Comparison of ENCODE assay signal across 2 cellular contexts in genomic region chr16:683396-684066, GRCh38.
TF ChIP-seq lines count a peak whose summit lies in the region.

No MANE protein-coding gene starts in this region.

TF ChIP-seq in SK-N-SH, 30 proteins besides CTCF, POLR2A, EP300 and RAD21 (continued from another document):
- TF ChIP-seq IRF3 (IDR thresholded peaks at IDR 0.05; ENCODE audit: low read depth, low read length) (no peak), YY1 (IDR thresholded peaks at IDR 0.05; ENCODE audit: low read depth) (no peak), MEF2A (IDR thresholded peaks at IDR 0.05; ENCODE audit: borderline replicate concordance, low read depth) (no peak), ELF1 (IDR thresholded peaks at IDR 0.05) (no peak; the same call in 1 of the 2 replicates), SIN3A (IDR thresholded peaks at IDR 0.05; ENCODE audit: borderline replicate concordance, low read depth, low read length) (no peak), EZH2phosphoT487 (IDR thresholded peaks at IDR 0.05; ENCODE audit: borderline replicate concordance, low read depth) (no peak), TCF12 (IDR thresholded peaks at IDR 0.05) (no peak), CHD2 (IDR thresholded peaks at IDR 0.05; ENCODE audit: low read length, partially characterized antibody) (no peak), JUND (IDR thresholded peaks at IDR 0.05) (0 out of 2 replicates have a peak, but pooled peaks have one; percentile 3), REST (IDR thresholded peaks at IDR 0.05; ENCODE audit: low read depth, low read length) (no peak), TEAD4 (IDR thresholded peaks at IDR 0.05; ENCODE audit: borderline replicate concordance, insufficient read depth) (no peak), POLR2AphosphoS5 (IDR thresholded peaks at IDR 0.05; ENCODE audit: low read depth, low read length) (peak; percentile 55), FOSL2 (IDR thresholded peaks at IDR 0.05; ENCODE audit: borderline replicate concordance, low read depth) (no peak), NFIC (IDR thresholded peaks at IDR 0.05; ENCODE audit: borderline replicate concordance) (no peak), FOXJ3 (CRISPR knock-in tag; IDR thresholded peaks at IDR 0.05) (no peak), TAF1 (IDR thresholded peaks at IDR 0.05; ENCODE audit: borderline replicate concordance, low read depth, low read length) (no peak), FOXM1 (IDR thresholded peaks at IDR 0.05; ENCODE audit: low read depth) (no peak), GATA2 (CRISPR knock-in tag; IDR thresholded peaks at IDR 0.05) (no peak), RXRA (IDR thresholded peaks at IDR 0.05; ENCODE audit: borderline replicate concordance, low read depth) (no peak), GABPA (IDR thresholded peaks at IDR 0.05; ENCODE audit: low read depth) (no peak), RCOR1 (IDR thresholded peaks at IDR 0.05; ENCODE audit: low read length) (no peak), PBX3 (IDR thresholded peaks at IDR 0.05) (peak; percentile 66)
- TF ChIP-seq, protein P1, sequence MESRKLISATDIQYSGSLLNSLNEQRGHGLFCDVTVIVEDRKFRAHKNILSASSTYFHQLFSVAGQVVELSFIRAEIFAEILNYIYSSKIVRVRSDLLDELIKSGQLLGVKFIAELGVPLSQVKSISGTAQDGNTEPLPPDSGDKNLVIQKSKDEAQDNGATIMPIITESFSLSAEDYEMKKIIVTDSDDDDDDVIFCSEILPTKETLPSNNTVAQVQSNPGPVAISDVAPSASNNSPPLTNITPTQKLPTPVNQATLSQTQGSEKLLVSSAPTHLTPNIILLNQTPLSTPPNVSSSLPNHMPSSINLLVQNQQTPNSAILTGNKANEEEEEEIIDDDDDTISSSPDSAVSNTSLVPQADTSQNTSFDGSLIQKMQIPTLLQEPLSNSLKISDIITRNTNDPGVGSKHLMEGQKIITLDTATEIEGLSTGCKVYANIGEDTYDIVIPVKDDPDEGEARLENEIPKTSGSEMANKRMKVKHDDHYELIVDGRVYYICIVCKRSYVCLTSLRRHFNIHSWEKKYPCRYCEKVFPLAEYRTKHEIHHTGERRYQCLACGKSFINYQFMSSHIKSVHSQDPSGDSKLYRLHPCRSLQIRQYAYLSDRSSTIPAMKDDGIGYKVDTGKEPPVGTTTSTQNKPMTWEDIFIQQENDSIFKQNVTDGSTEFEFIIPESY (IDR thresholded peaks at IDR 0.05; ENCODE audit: borderline replicate concordance, low read depth), result peak; percentile 61; the same call in 1 of the 2 replicates
- TF ChIP-seq, protein P2, sequence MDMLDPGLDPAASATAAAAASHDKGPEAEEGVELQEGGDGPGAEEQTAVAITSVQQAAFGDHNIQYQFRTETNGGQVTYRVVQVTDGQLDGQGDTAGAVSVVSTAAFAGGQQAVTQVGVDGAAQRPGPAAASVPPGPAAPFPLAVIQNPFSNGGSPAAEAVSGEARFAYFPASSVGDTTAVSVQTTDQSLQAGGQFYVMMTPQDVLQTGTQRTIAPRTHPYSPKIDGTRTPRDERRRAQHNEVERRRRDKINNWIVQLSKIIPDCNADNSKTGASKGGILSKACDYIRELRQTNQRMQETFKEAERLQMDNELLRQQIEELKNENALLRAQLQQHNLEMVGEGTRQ (IDR thresholded peaks at IDR 0.05; ENCODE audit: borderline replicate concordance, low read depth, low read length), result no peak

TF ChIP-seq in SK-N-SH treated with all-trans-retinoic acid at 6 μM for 48 hours, 23 proteins besides CTCF, POLR2A, EP300 and RAD21 (continued from another document):
- TF ChIP-seq CREB5 (CRISPR knock-in tag; IDR thresholded peaks at IDR 0.05; ENCODE audit: low read depth), result no peak
- TF ChIP-seq CSDC2 (CRISPR knock-in tag; IDR thresholded peaks at IDR 0.05), result no peak
- TF ChIP-seq RARB (CRISPR knock-in tag; IDR thresholded peaks at IDR 0.05), result no peak; the same call in 1 of the 2 replicates
- TF ChIP-seq, protein P3, sequence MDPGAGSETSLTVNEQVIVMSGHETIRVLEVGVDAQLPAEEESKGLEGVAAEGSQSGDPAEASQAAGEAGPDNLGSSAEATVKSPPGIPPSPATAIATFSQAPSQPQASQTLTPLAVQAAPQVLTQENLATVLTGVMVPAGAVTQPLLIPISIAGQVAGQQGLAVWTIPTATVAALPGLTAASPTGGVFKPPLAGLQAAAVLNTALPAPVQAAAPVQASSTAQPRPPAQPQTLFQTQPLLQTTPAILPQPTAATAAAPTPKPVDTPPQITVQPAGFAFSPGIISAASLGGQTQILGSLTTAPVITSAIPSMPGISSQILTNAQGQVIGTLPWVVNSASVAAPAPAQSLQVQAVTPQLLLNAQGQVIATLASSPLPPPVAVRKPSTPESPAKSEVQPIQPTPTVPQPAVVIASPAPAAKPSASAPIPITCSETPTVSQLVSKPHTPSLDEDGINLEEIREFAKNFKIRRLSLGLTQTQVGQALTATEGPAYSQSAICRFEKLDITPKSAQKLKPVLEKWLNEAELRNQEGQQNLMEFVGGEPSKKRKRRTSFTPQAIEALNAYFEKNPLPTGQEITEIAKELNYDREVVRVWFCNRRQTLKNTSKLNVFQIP (CRISPR knock-in tag; IDR thresholded peaks at IDR 0.05; ENCODE audit: borderline replicate concordance, low read depth), result no peak
- no peak for TF ChIP-seq CSRNP3 (CRISPR knock-in tag; IDR thresholded peaks at IDR 0.05)
- TF ChIP-seq OSR1 (CRISPR knock-in tag; IDR thresholded peaks at IDR 0.05), result no peak
- no peak for TF ChIP-seq ISL1 (CRISPR knock-in tag; IDR thresholded peaks at IDR 0.05)
- TF ChIP-seq, protein P4, sequence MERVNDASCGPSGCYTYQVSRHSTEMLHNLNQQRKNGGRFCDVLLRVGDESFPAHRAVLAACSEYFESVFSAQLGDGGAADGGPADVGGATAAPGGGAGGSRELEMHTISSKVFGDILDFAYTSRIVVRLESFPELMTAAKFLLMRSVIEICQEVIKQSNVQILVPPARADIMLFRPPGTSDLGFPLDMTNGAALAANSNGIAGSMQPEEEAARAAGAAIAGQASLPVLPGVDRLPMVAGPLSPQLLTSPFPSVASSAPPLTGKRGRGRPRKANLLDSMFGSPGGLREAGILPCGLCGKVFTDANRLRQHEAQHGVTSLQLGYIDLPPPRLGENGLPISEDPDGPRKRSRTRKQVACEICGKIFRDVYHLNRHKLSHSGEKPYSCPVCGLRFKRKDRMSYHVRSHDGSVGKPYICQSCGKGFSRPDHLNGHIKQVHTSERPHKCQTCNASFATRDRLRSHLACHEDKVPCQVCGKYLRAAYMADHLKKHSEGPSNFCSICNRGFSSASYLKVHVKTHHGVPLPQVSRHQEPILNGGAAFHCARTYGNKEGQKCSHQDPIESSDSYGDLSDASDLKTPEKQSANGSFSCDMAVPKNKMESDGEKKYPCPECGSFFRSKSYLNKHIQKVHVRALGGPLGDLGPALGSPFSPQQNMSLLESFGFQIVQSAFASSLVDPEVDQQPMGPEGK (CRISPR knock-in tag; IDR thresholded peaks at IDR 0.05; ENCODE audit: borderline replicate concordance), result no peak
- no peak for TF ChIP-seq ARNTL (CRISPR knock-in tag; IDR thresholded peaks at IDR 0.05; ENCODE audit: borderline replicate concordance, low read depth)
